20 cellular contexts compared by ENCODE assay signal in genomic region chr17:27624555-27624954, GRCh38. TPM values are rescaled to one million over a fixed set of nuclear protein-coding genes. Genes with fewer than 3 reads are reported as not detected.
DNase-seq lines count a peak whose midpoint lies in the region; ATAC-seq, FAIRE-seq and TF ChIP-seq lines count a peak whose summit lies in the region.
"Had no signal": no experiment of that assay in that cellular context is flagged by ENCODE, and none has a peak within 500 bp of the region (broad histone marks: within the 10 kb centered on the region; RNA-seq: fewer than 3 reads in every experiment).

No MANE protein-coding gene starts in this region.

- no peaks in the 10 kb centered on the region for H3K9me3 ChIP-seq in right cardiac atrium (ENCODE audit: control insufficient read depth, low read length)
- H3K9me3 ChIP-seq in heart left ventricle, result no peaks in the 10 kb centered on the region
- H3K9me3 ChIP-seq in IMR-90 (ENCODE audit: control insufficient read depth, insufficient read depth, low read length), result no peaks in the 10 kb centered on the region
- H3K9me3 ChIP-seq in WERI-Rb-1 (ENCODE audit: severe bottlenecking), result no peaks in the 10 kb centered on the region
- no peaks in the 10 kb centered on the region for H3K9me3 ChIP-seq in small intestine (ENCODE audit: control insufficient read depth, low read depth)
- H3K9me3 ChIP-seq: BE2C had no signal

- no peak overlapping the region for H4K5ac ChIP-seq in IMR-90 (ENCODE audit: low read depth, low read length)

- H4K8ac ChIP-seq in IMR-90 (ENCODE audit: low read depth in 2 of 2, low read length in 2 of 2), result no peak overlapping the region

- no peak overlapping the region for H3K14ac ChIP-seq in IMR-90 (replicated peaks; ENCODE audit: low read depth, low read length)

- H3K23ac ChIP-seq in IMR-90 (ENCODE audit: low read depth, low read length), result no peak overlapping the region

- no peak overlapping the region for H2BK15ac ChIP-seq in IMR-90 (ENCODE audit: low read depth, low read length)

- H2BK20ac ChIP-seq in IMR-90 (ENCODE audit: low read depth, low read length), result no peak overlapping the region

- intact Hi-C loops in right cardiac atrium (cut with DNase I) (no loop called here), heart left ventricle (cut with DNase I) (no loop called here), IMR-90 (cut with micrococcal nuclease) (no loop called here)

- no peak overlapping the region for H2AK5ac ChIP-seq in IMR-90 (ENCODE audit: low read depth, low read length)

- H2BK5ac ChIP-seq in IMR-90 (ENCODE audit: low read depth, low read length, poor library complexity, severe bottlenecking), result no peak overlapping the region

- no peaks in the 10 kb centered on the region for H3K79me1 ChIP-seq in IMR-90 (ENCODE audit: low read depth in 1 of 2, low read length in 2 of 2)

- H2AK9ac ChIP-seq in IMR-90 (replicated peaks; ENCODE audit: low read depth, low read length, poor library complexity), result no peak overlapping the region

- no peak overlapping the region for H3K4me3 ChIP-seq in right cardiac atrium (ENCODE audit: low read length)
- no peak overlapping the region for H3K4me3 ChIP-seq in heart left ventricle
- no peak overlapping the region for H3K4me3 ChIP-seq in IMR-90 (ENCODE audit: insufficient read depth, low read depth, low read length)
- no peak overlapping the region for H3K4me3 ChIP-seq in WERI-Rb-1 (ENCODE audit: low read depth, low read length)
- no peak overlapping the region for H3K4me3 ChIP-seq in small intestine (ENCODE audit: low read depth in 1 of 2, low read length in 2 of 2)
- H3K4me3 ChIP-seq: SK-N-MC had no signal

- H3K36me3 ChIP-seq in heart left ventricle, result peaks cover 0 to 65% (median 37%) of the 10 kb centered on the region in 9 donors
- peaks cover 80% of the 10 kb centered on the region for H3K36me3 ChIP-seq in IMR-90 (ENCODE audit: control insufficient read depth, insufficient read depth, low read length)
- H3K36me3 ChIP-seq in WERI-Rb-1, result peaks cover 51% of the 10 kb centered on the region
- peaks cover 2 to 10% of the 10 kb centered on the region in 2 donors for H3K36me3 ChIP-seq in small intestine (ENCODE audit: control insufficient read depth in 2 of 2, insufficient read depth in 2 of 2, low read length in 2 of 2)
- H3K36me3 ChIP-seq: BE2C had no signal

- FAIRE-seq in small intestine (lab: Jason Lieb, UNC), result no peak
- FAIRE-seq: G401.6, GM12892 had no signal

- peaks cover 14% of the 10 kb centered on the region for H3K36me3 Mint-ChIP-seq in nephron progenitor cell (ENCODE audit: low read depth)

- peak overlapping the region; percentile 58 for H3K27ac Mint-ChIP-seq in nephron progenitor cell

- H3K27ac ChIP-seq in right cardiac atrium (ENCODE audit: low read length) (no peak overlapping the region), heart left ventricle (peak overlapping the region in 1 of 12 donors; percentile 34), IMR-90 (ENCODE audit: insufficient read depth, low read length) (no peak overlapping the region), WERI-Rb-1 (peak overlapping the region; percentile 56), small intestine (ENCODE audit: low read depth in 1 of 2, low read length in 1 of 2) (no peak overlapping the region)
- H3K27ac ChIP-seq: RWPE1, SK-N-MC had no signal

- H3K18ac ChIP-seq in IMR-90 (ENCODE audit: low read depth, low read length), result no peak overlapping the region

- in situ Hi-C loops in IMR-90 (cut with MboI; ENCODE audit: low sequenced_read_pairs), result no loop called here

- no peaks in the 10 kb centered on the region for H3K9me3 Mint-ChIP-seq in nephron progenitor cell

- no peaks in the 10 kb centered on the region for H3K4me1 Mint-ChIP-seq in nephron progenitor cell

- no peak overlapping the region for H2AFZ ChIP-seq in IMR-90 (replicated peaks; ENCODE audit: low read length, poor library complexity)

- H3K4me2 ChIP-seq in IMR-90 (ENCODE audit: low read depth, low read length), result no peak overlapping the region

- no peak overlapping the region for H3K4me3 Mint-ChIP-seq in nephron progenitor cell
- H3K4me3 Mint-ChIP-seq: CD4-positive, CD25-positive, alpha-beta regulatory T cell had no signal

- no peak overlapping the region for H4K91ac ChIP-seq in IMR-90 (ENCODE audit: insufficient read depth, low read depth, low read length)

- H2BK120ac ChIP-seq in IMR-90 (ENCODE audit: low read depth, low read length), result no peak overlapping the region

- WGBS in right cardiac atrium, result 78% methylated on average over 3 of the region's 3 CpGs
- 80 to 91% (median 89%) methylated on average over 3 of the region's 3 CpGs for WGBS in heart left ventricle, 4 donors
- 100% methylated on average over 2 of the region's 3 CpGs; no CpG with 5 or more reads in 1 of the 2 experiments for WGBS in IMR-90 (ENCODE audit: extremely low coverage in 2 of 2, insufficient read length in 1 of 2), 2 experiments
- 92 to 97% (median 93%) methylated on average over 3 of the region's 3 CpGs for WGBS in small intestine, 3 donors

- POLR2A ChIA-PET in IMR-90 (lab: Charles Lee; ENCODE audit: unreplicated experiment), result no interaction called here

- no peak for TF ChIP-seq RAD21 in IMR-90 (IDR thresholded peaks at IDR 0.05; ENCODE audit: low read length)

- TF ChIP-seq CTCF in heart left ventricle (IDR thresholded peaks at IDR 0.05) (no peak), IMR-90 (conservative IDR thresholded peaks at IDR 0.05; ENCODE audit: low read depth, low read length) (no peak), WERI-Rb-1 (IDR thresholded peaks at IDR 0.05; ENCODE audit: low read depth, low read length) (no peak), nephron progenitor cell (IDR thresholded peaks at IDR 0.05) (no peak)

- H3K4ac ChIP-seq in IMR-90 (ENCODE audit: low read depth, low read length), result no peak overlapping the region

- no peak overlapping the region for H3K56ac ChIP-seq in IMR-90 (ENCODE audit: extremely low read depth, insufficient read depth, low read length)

- BruUV-seq in IMR-90 (replicated peaks; lab: Mats Ljungman, UMichigan), result TSS peak; percentile 32

- no peaks in the 10 kb centered on the region for H4K20me1 ChIP-seq in IMR-90 (ENCODE audit: insufficient read depth, low read length)

- H3K9ac ChIP-seq in IMR-90 (ENCODE audit: low read depth, low read length), result no peak overlapping the region

- H3K4me1 ChIP-seq in right cardiac atrium (ENCODE audit: control insufficient read depth, insufficient read depth, low read length) (no peaks in the 10 kb centered on the region), heart left ventricle (peaks cover 0 to 16% (median 1%) of the 10 kb centered on the region in 12 donors), IMR-90 (ENCODE audit: control insufficient read depth, insufficient read depth, low read length) (no peaks in the 10 kb centered on the region), small intestine (ENCODE audit: control insufficient read depth in 2 of 2, insufficient read depth in 1 of 2, low read depth in 1 of 2, low read length in 1 of 2) (no peaks in the 10 kb centered on the region)
- H3K4me1 ChIP-seq: BE2C had no signal

- ATAC-seq in right cardiac atrium, result peak in 1 of 2 donors; percentile 27
- ATAC-seq in heart left ventricle, result no peak
- no peak for ATAC-seq in IMR-90 (ENCODE audit: low read depth)
- ATAC-seq in GM21367 (IDR thresholded peaks at IDR 0.05; ENCODE audit: unreplicated experiment), result no peak

- dilution Hi-C loops in IMR-90 (cut with HindIII; ENCODE audit: low sequenced_read_pairs, unreplicated experiment), result no loop called here

- CTCF ChIA-PET in IMR-90 (lab: Yijun Ruan, JAX), result no interaction called here

- TF ChIP-seq POLR2A in heart left ventricle (IDR thresholded peaks at IDR 0.05) (no peak), IMR-90 (IDR thresholded peaks at IDR 0.05; ENCODE audit: low read depth, low read length) (no peak)

- peak in 2 of 3 donors; percentile 29 to 41 for DNase-seq in right cardiac atrium
- no peak for DNase-seq in heart left ventricle
- DNase-seq in IMR-90, result no peak
- peak; percentile 64 for DNase-seq in WERI-Rb-1
- DNase-seq in nephron progenitor cell, result no peak
- no peak for DNase-seq in small intestine
- DNase-seq in epidermal melanocyte (ENCODE audit: insufficient read length, low spot score), result no peak
- DNase-seq: BE2C; CD4-positive, CD25-positive, alpha-beta regulatory T cell; Karpas-422; MV-4-11; NCI-H1105 treated with DMSO at 0.1 percent for 48 hours; NCI-H2029 treated with DMSO at 0.1 percent for 48 hours; NCI-H69; SHP77 treated with DMSO at 0.1 percent for 48 hours had no signal

- H3K27me3 ChIP-seq in right cardiac atrium (ENCODE audit: control insufficient read depth, insufficient read depth), result no peaks in the 10 kb centered on the region
- no peaks in the 10 kb centered on the region for H3K27me3 ChIP-seq in heart left ventricle
- H3K27me3 ChIP-seq in IMR-90 (ENCODE audit: control insufficient read depth, insufficient read depth, low read length), result no peaks in the 10 kb centered on the region
- no peaks in the 10 kb centered on the region for H3K27me3 ChIP-seq in WERI-Rb-1 (ENCODE audit: insufficient read depth, low read depth, severe bottlenecking)
- H3K27me3 ChIP-seq in small intestine (ENCODE audit: control insufficient read depth in 2 of 2, insufficient read depth in 2 of 2, low read length in 2 of 2), result no peaks in the 10 kb centered on the region
- H3K27me3 ChIP-seq: BE2C had no signal

- peaks cover 4% of the 10 kb centered on the region; the same call in 1 of the 2 replicates for H3K9me1 ChIP-seq in IMR-90 (ENCODE audit: insufficient read depth, low read length)

- peaks cover 5% of the 10 kb centered on the region for H3K27me3 Mint-ChIP-seq in nephron progenitor cell (ENCODE audit: low read depth, poor library complexity)
- H3K27me3 Mint-ChIP-seq: CD4-positive, CD25-positive, alpha-beta regulatory T cell had no signal

TF ChIP-seq in IMR-90, 13 proteins besides CTCF, POLR2A, EP300 and RAD21 (continues in another document):
- TF ChIP-seq RCOR1 (IDR thresholded peaks at IDR 0.05; ENCODE audit: insufficient replicate concordance, low read length) (no peak), MAZ (IDR thresholded peaks at IDR 0.05; ENCODE audit: borderline replicate concordance, low read depth, low read length) (no peak), NFE2L2 (IDR thresholded peaks at IDR 0.05; ENCODE audit: low read depth, low read length) (no peak), MXI1 (IDR thresholded peaks at IDR 0.05; ENCODE audit: borderline replicate concordance, low read depth, low read length) (no peak), BHLHE40 (IDR thresholded peaks at IDR 0.05; ENCODE audit: low read depth, low read length) (no peak), CHD1 (IDR thresholded peaks at IDR 0.05; ENCODE audit: low read depth, low read length) (no peak)

RNA-seq across cellular contexts. Expression of gene LGALS9, which starts 6.4 kb away (rescaled TPM):
- total RNA-seq in right cardiac atrium, result 10 to 100 TPM in 3 of 4 donors, 1 to 10 TPM in 1; 8.9 to 30.5 (median 22.9) TPM
- 13.8 TPM for polyA plus RNA-seq in right cardiac atrium
- total RNA-seq in heart left ventricle, result 100 to 1,000 TPM in 1 of 9 donors, 10 to 100 TPM in 7, 1 to 10 TPM in 1; 7.9 to 173 (median 22.1) TPM
- 10 to 100 TPM; 12.3 to 25.3 TPM for polyA plus RNA-seq in heart left ventricle
- total RNA-seq in IMR-90 (2012; rRNA removed), result 0.54 and 0.83 TPM in 2 replicates
- 2.5 and 3.7 TPM in 2 replicates for polyA plus RNA-seq in IMR-90 (2012; rRNA removed)
- 1.1 and 2.0 TPM in 2 replicates for polyA plus RNA-seq in IMR-90 (2012; cell fraction: cytosol; rRNA removed)
- 6.8 and 8.6 TPM in 2 replicates for polyA plus RNA-seq in IMR-90 (2012; cell fraction: nucleus; rRNA removed; ENCODE audit: low replicate concordance)
- polyA plus RNA-seq in small intestine, result 100 to 1,000 TPM in 1 of 3 donors, 10 to 100 TPM in 2; 62.2 to 240 (median 74.6) TPM

Comparison
In these comparisons a context has a peak if more than half of its experiments do, and no peak if none do; other contexts are left out.
1. DNase-seq: peak in right cardiac atrium (2 of 3) and WERI-Rb-1 (single experiment); none in heart left ventricle (0 of 5), IMR-90 (single experiment), nephron progenitor cell (single experiment), small intestine (single experiment) and epidermal melanocyte (single experiment).